8 cellular contexts compared by ENCODE assay signal in genomic region chr9:127589955-127590370, GRCh38. TPM values are rescaled to one million over a fixed set of nuclear protein-coding genes. Genes with fewer than 3 reads are reported as not detected.
DNase-seq lines count a peak whose midpoint lies in the region; ATAC-seq, FAIRE-seq and TF ChIP-seq lines count a peak whose summit lies in the region.

No MANE protein-coding gene starts in this region.

- H3K14ac ChIP-seq in H1 (ENCODE audit: insufficient read length), result no peak overlapping the region

- H3K23me2 ChIP-seq in H1 (ENCODE audit: low read depth, low read length), result peaks cover 5% of the 10 kb centered on the region; the same call in 1 of the 2 replicates

- TF ChIP-seq EP300 in H1 (IDR thresholded peaks at IDR 0.05; ENCODE audit: borderline replicate concordance in 1 of 2, low read depth in 2 of 2, low read length in 2 of 2), result no peak

- FAIRE-seq in H1 (lab: Jason Lieb, UNC), result peak; percentile 28

- peaks cover 9% of the 10 kb centered on the region for H3K27me3 Mint-ChIP-seq in memory B cell

- H3K4ac ChIP-seq in H1 (replicated peaks; ENCODE audit: insufficient read length, low read depth, low read length), result no peak overlapping the region

- DNase-seq in activated effector memory CD4-positive, alpha-beta T cell treated with anti-CD3 and anti-CD28 coated beads, Interleukin-2, amount 50 U/mL, for 16 hours, result peak; percentile 70
- no peak for DNase-seq in activated effector memory CD4-positive, alpha-beta T cell treated with Interleukin-2 at 50 U/mL for 16 hours
- DNase-seq in NCI-H1105 treated with DMSO at 0.1 percent for 48 hours (lab: John Stamatoyannopoulos, UW) (peak; percentile 82), SW 1271 (lab: John Stamatoyannopoulos, UW) (peak; percentile 58 to 78), H1 (ENCODE audit: low read depth in 1 of 2, low spot score in 2 of 2) (peak in 1 of 2 experiments; percentile 68), memory B cell (ENCODE audit: low spot score in 2 of 2) (no peak), aorta (peak in 1 of 2 donors; percentile 64)

- H3K79me1 ChIP-seq in H1 (ENCODE audit: low read depth, low read length), result no peaks in the 10 kb centered on the region

- no peak overlapping the region for H2BK20ac ChIP-seq in H1 (ENCODE audit: low read length)

- H2AK5ac ChIP-seq in H1 (ENCODE audit: low read depth, low read length), result no peak overlapping the region

- no peak overlapping the region for H2BK120ac ChIP-seq in H1 (replicated peaks; ENCODE audit: low read depth, low read length)

- H3K56ac ChIP-seq in H1 (replicated peaks; ENCODE audit: insufficient read length, low read depth, low read length), result no peak overlapping the region

- no peak overlapping the region for H3K4me2 ChIP-seq in H1 (ENCODE audit: insufficient read depth in 1 of 2, low read depth in 2 of 2, low read length in 2 of 2)

- no peak overlapping the region for H2BK15ac ChIP-seq in H1 (ENCODE audit: low read length)

- no peak overlapping the region for H4K5ac ChIP-seq in H1 (ENCODE audit: insufficient read length, low read depth, low read length)

- intact Hi-C loops in aorta (cut with DNase I), result loop anchor here (2.0 to 5.0 kb wide), 4 partner anchors 58 to 331 kb away; partner anchors contain the start of gene TOR2A (in 1 of the 2)

- ATAC-seq in memory B cell (ENCODE audit: low read depth) (peak; percentile 65), aorta (ENCODE audit: low FRiP score) (peak; percentile 73), GM19397 (IDR thresholded peaks at IDR 0.05; ENCODE audit: unreplicated experiment) (no peak)

- H3K36me3 ChIP-seq in H1 (ENCODE audit: control insufficient read depth in 2 of 4, insufficient read depth in 4 of 4, low read length in 3 of 4) (no peaks in the 10 kb centered on the region), aorta (ENCODE audit: control insufficient read depth in 1 of 2, insufficient read depth in 2 of 2, low read length in 1 of 2) (no peaks in the 10 kb centered on the region)

- no peak overlapping the region for H4K91ac ChIP-seq in H1 (replicated peaks; ENCODE audit: insufficient read length, low read length)

- H3K23ac ChIP-seq in H1 (ENCODE audit: insufficient read length), result no peak overlapping the region

- H3K4me1 Mint-ChIP-seq in memory B cell, result peaks cover 2% of the 10 kb centered on the region

- H4K8ac ChIP-seq in H1 (ENCODE audit: extremely low read depth, insufficient read depth, low read length), result no peak overlapping the region

- TF ChIP-seq CTCF in H1 (IDR thresholded peaks at IDR 0.05; ENCODE audit: control extremely low read depth in 1 of 3, insufficient read depth in 1 of 3, low read depth in 1 of 3, low read length in 3 of 3), result peak; percentile 77 to 83 (median 77)

- H3K4me3 Mint-ChIP-seq in memory B cell, result no peak overlapping the region

- no peak overlapping the region for H3K18ac ChIP-seq in H1 (ENCODE audit: extremely low read depth, low read length)

- H3K79me2 ChIP-seq in H1 (ENCODE audit: control insufficient read depth in 1 of 2, insufficient read depth in 2 of 2, low read length in 2 of 2), result no peaks in the 10 kb centered on the region

- no peak for TF ChIP-seq POLR2A in H1 (IDR thresholded peaks at IDR 0.05; ENCODE audit: control extremely low read depth in 1 of 2, low read depth in 2 of 2, low read length in 2 of 2)

- no peak overlapping the region for H2BK5ac ChIP-seq in H1 (ENCODE audit: low read depth, low read length)

- no peaks in the 10 kb centered on the region for H3K36me3 Mint-ChIP-seq in memory B cell

- no peak overlapping the region for H2BK12ac ChIP-seq in H1 (ENCODE audit: low read depth, low read length)

- H3K27ac Mint-ChIP-seq in memory B cell, result no peak overlapping the region

- no peak overlapping the region for H3K9ac ChIP-seq in H1 (replicated peaks in 1 of 4; ENCODE audit: extremely low read depth in 1 of 4, low read depth in 3 of 4, low read length in 3 of 4)

- H3K4me3 ChIP-seq in H1 (ENCODE audit: extremely low read depth in 1 of 4, insufficient read depth in 2 of 4, low read depth in 3 of 4, low read length in 4 of 4) (no peak overlapping the region), aorta (ENCODE audit: low read length in 2 of 2) (no peak overlapping the region)

- peak; percentile 72 to 75 for TF ChIP-seq RAD21 in H1 (IDR thresholded peaks at IDR 0.05 in 1 of 2, conservative IDR thresholded peaks at IDR 0.05 in 1 of 2; ENCODE audit: low read depth in 2 of 2, low read length in 2 of 2)

- H3K27ac ChIP-seq in H1 (ENCODE audit: low read depth, low read length), result no peak overlapping the region
- H3K27ac ChIP-seq in aorta (ENCODE audit: low read depth in 1 of 2, low read length in 2 of 2), result no peak overlapping the region

- POLR2A ChIA-PET in H1 (lab: Charles Lee; ENCODE audit: partially characterized antibody), result interaction anchor here (0.5 to 1.8 kb wide), 5 partner anchors 10 to 145 kb away, joined by 3 to 4 read pairs (median 3); partner anchors contain the start of genes LRSAM1 and RPL12

- H2AFZ ChIP-seq in H1 (ENCODE audit: low read length), result no peak overlapping the region

- no peaks in the 10 kb centered on the region for H3K9me3 ChIP-seq in H1 (ENCODE audit: insufficient read depth in 2 of 2, low read depth in 1 of 2, low read length in 1 of 2)
- H3K9me3 ChIP-seq in aorta (ENCODE audit: control insufficient read depth, low read length), result no peaks in the 10 kb centered on the region

- H3K4me1 ChIP-seq in H1 (replicated peaks in 1 of 4; ENCODE audit: control insufficient read depth in 3 of 4, insufficient read depth in 4 of 4, low read length in 3 of 4) (peaks cover 0 to 4% (median 1%) of the 10 kb centered on the region in 4 experiments; a peak in 3 of 7 replicates), aorta (ENCODE audit: control insufficient read depth in 1 of 2, insufficient read depth in 2 of 2, low read length in 2 of 2) (no peaks in the 10 kb centered on the region)

- H3K27me3 ChIP-seq in H1 (replicated peaks in 1 of 4; ENCODE audit: control insufficient read depth in 3 of 4, extremely low read depth in 1 of 4, insufficient read depth in 3 of 4, low read length in 3 of 4) (no peaks in the 10 kb centered on the region), aorta (ENCODE audit: control insufficient read depth in 1 of 2, insufficient read depth in 2 of 2, low read length in 1 of 2) (no peaks in the 10 kb centered on the region)

- no peaks in the 10 kb centered on the region for H3K9me3 Mint-ChIP-seq in memory B cell

- CTCF ChIA-PET in H1 (lab: Charles Lee; ENCODE audit: partially characterized antibody), result interaction anchor here (0.6 to 13.7 kb wide), 42 partner anchors 9 to 332 kb away, joined by 3 to 193 read pairs (median 4); partner anchors contain the start of genes STXBP1, TOR2A and ZNF79

- 28% methylated on average over 8 of the region's 8 CpGs; no CpG with 5 or more reads in 1 of the 2 experiments for WGBS in H1 (ENCODE audit: extremely low coverage in 1 of 2, insufficient coverage in 1 of 2, insufficient read length in 1 of 2, insufficient replicate concordance in 2 of 2, low coverage in 1 of 2, low lambda C conversion rate in 2 of 2, missing lambda C conversion rate in 1 of 2), 2 experiments
- WGBS in aorta, 2 donors, result 6% methylated on average over 8 of the region's 8 CpGs

- H4K20me1 ChIP-seq in H1 (replicated peaks in 1 of 2; ENCODE audit: control insufficient read depth in 1 of 2, insufficient read depth in 2 of 2, low read length in 2 of 2), result peaks cover 0 to 2% of the 10 kb centered on the region in 2 experiments

TF ChIP-seq in H1, 55 proteins besides CTCF, POLR2A, EP300 and RAD21:
- no peak for TF ChIP-seq EZH2 (IDR thresholded peaks at IDR 0.05; ENCODE audit: low read depth, low read length, severe bottlenecking)
- no peak for TF ChIP-seq USF2 (IDR thresholded peaks at IDR 0.05; ENCODE audit: low read length)
- no peak for TF ChIP-seq CREB1 (IDR thresholded peaks at IDR 0.05)
- no peak for TF ChIP-seq RXRA (IDR thresholded peaks at IDR 0.05; ENCODE audit: insufficient read depth, low read depth, low read length)
- TF ChIP-seq TAF7 (optimal IDR thresholded peaks at IDR 0.05; ENCODE audit: borderline replicate concordance, low read depth, low read length), result no peak
- TF ChIP-seq BACH1 (IDR thresholded peaks at IDR 0.05; ENCODE audit: low read length), result no peak
- no peak for TF ChIP-seq ASH2L (IDR thresholded peaks at IDR 0.05; ENCODE audit: low read length)
- TF ChIP-seq PHF8 (conservative IDR thresholded peaks at IDR 0.05; ENCODE audit: low read depth, low read length), result no peak
- TF ChIP-seq POU5F1 (IDR thresholded peaks at IDR 0.05; ENCODE audit: low read depth, low read length), result no peak
- no peak for TF ChIP-seq BRCA1 (IDR thresholded peaks at IDR 0.05; ENCODE audit: low read depth, low read length)
- TF ChIP-seq SIN3A (conservative IDR thresholded peaks at IDR 0.05 in 1 of 2, IDR thresholded peaks at IDR 0.05 in 1 of 2; ENCODE audit: low read depth in 1 of 2, low read length in 2 of 2), result no peak
- no peak for TF ChIP-seq TCF12 (IDR thresholded peaks at IDR 0.05; ENCODE audit: low read depth, low read length)
- TF ChIP-seq GTF2F1 (IDR thresholded peaks at IDR 0.05; ENCODE audit: borderline replicate concordance, low read depth, low read length), result no peak
- TF ChIP-seq RNF2 (IDR thresholded peaks at IDR 0.05; ENCODE audit: borderline replicate concordance, low read depth, low read length, missing control alignments, poor library complexity, severe bottlenecking), result no peak
- TF ChIP-seq TAF1 (IDR thresholded peaks at IDR 0.05; ENCODE audit: low read depth, low read length), result no peak

RNA-seq across cellular contexts. Expression of gene STXBP1, which starts 22.1 kb away (rescaled TPM):
- 60.9 and 61.9 TPM in 2 replicates for total RNA-seq in H1 (2021; fragmentation: NEBNext Ultra II Directional; extraction: Animal tissue kit (Norgen Biotek cat#: 25700))
- polyA plus RNA-seq in H1 (2011; rRNA removed) (11.5 and 19.4 TPM in 2 replicates), aorta (10 to 100 TPM in 1 of 2 donors, 1 to 10 TPM in 1; 6.6 to 20.7 TPM)
- 13.9 TPM for polyA plus RNA-seq in H1 (2011; cell fraction: cytosol; rRNA removed)
- 31.3 TPM for polyA plus RNA-seq in H1 (2011; cell fraction: nucleus; rRNA removed)
- polyA plus RNA-seq in H1 (2012, experiment 1 of 2), result 23.3 to 29.4 TPM (median 26.6 TPM) in 4 replicates
- polyA plus RNA-seq in H1 (2012, experiment 2 of 2), result 17.5 TPM
- 37.3 TPM for polyA plus RNA-seq in H1 (2013, experiment 1 of 2)
- polyA plus RNA-seq in H1 (2013, experiment 2 of 2), result 37.1 TPM
- 21.8 and 25.2 TPM in 2 replicates for polyA minus RNA-seq in H1 (2011; rRNA and poly(A)+ RNA removed)
- polyA minus RNA-seq in H1 (2011; cell fraction: cytosol; rRNA and poly(A)+ RNA removed), result 14.8 TPM
- 18.2 TPM for polyA minus RNA-seq in H1 (2011; cell fraction: nucleus; rRNA and poly(A)+ RNA removed)
- total RNA-seq in aorta, result 10 to 100 TPM; 50.0 to 69.0 TPM

Comparison
In these comparisons a context has a peak if more than half of its experiments do, and no peak if none do; other contexts are left out.
1. DNase-seq: peak in activated effector memory CD4-positive, alpha-beta T cell treated with anti-CD3 and anti-CD28 coated beads, Interleukin-2, amount 50 U/mL, for 16 hours (single experiment), NCI-H1105 treated with DMSO at 0.1 percent for 48 hours (single experiment) and SW 1271 (2 of 2); none in activated effector memory CD4-positive, alpha-beta T cell treated with Interleukin-2 at 50 U/mL for 16 hours (single experiment) and memory B cell (0 of 2).